Comparison of ENCODE assay signal across 8 cellular contexts in genomic region chr16:81443688-81444447, GRCh38. TPM values are rescaled to one million over a fixed set of nuclear protein-coding genes. Genes with fewer than 3 reads are reported as not detected.
DNase-seq lines count a peak whose midpoint lies in the region; ATAC-seq and TF ChIP-seq lines count a peak whose summit lies in the region.

No MANE protein-coding gene starts in this region.

- peak overlapping the region; percentile 53 for H3K27ac ChIP-seq in substantia nigra (ENCODE audit: low read depth, low read length, poor library complexity, severe bottlenecking)

- peak overlapping the region; percentile 84 for H3K4me3 Mint-ChIP-seq in T-helper 1 cell treated with Interleukin-12 subunit alpha and Interleukin-12 subunit beta and Interleukin-4 antibody, amounts not matched to agents 30 μg/mL and 1 μg/mL, for 36 hours

- no peak for DNase-seq in T-helper 1 cell
- DNase-seq in astrocyte of the cerebellum (ENCODE audit: low read depth) = no peak
- DNase-seq in left colon = peak; percentile 55 to 65
- DNase-seq in substantia nigra (lab: John Stamatoyannopoulos, UW) = peak in 12 of 49 donors; percentile 40 to 84 (median 56)
- no peak for DNase-seq in stimulated activated CD4-positive, alpha-beta T cell treated with anti-CD3 and anti-CD28 coated beads, Interleukin-15, amount 100 ng/mL, for 24 hours
- DNase-seq in GM13977 (ENCODE audit: low spot score) = no peak
- no peak for DNase-seq in activated CD4-positive, CD25-positive, alpha-beta regulatory T cell treated with anti-CD3 and anti-CD28 coated beads, Interleukin-2, amount 50 U/mL, for 72 hours

- intact Hi-C loops in left colon (cut with DNase I, micrococcal nuclease) = no loop called here

- ATAC-seq in left colon = no peak

- TF ChIP-seq CTCF in astrocyte of the cerebellum (IDR thresholded peaks at IDR 0.05; ENCODE audit: low read depth, low read length, missing control alignments) (no peak), GM13977 (IDR thresholded peaks at IDR 0.05; ENCODE audit: extremely low read depth, insufficient read depth, missing control alignments) (no peak)

- H3K27ac Mint-ChIP-seq in T-helper 1 cell treated with Interleukin-12 subunit alpha and Interleukin-12 subunit beta and Interleukin-4 antibody, amounts not matched to agents 30 μg/mL and 1 μg/mL, for 36 hours = peak overlapping the region; percentile 86

- in situ Hi-C loops in astrocyte of the cerebellum (cut with HindIII; ENCODE audit: low sequenced_read_pairs) (no loop called here), GM13977 (cut with MboI; ENCODE audit: low pct_unique_long_range_greater_than_20kb, low sequenced_read_pairs, unreplicated experiment) (no loop called here)

- peaks cover 44% of the 10 kb centered on the region for H3K27me3 Mint-ChIP-seq in T-helper 1 cell treated with Interleukin-12 subunit alpha and Interleukin-12 subunit beta and Interleukin-4 antibody, amounts not matched to agents 30 μg/mL and 1 μg/mL, for 36 hours (ENCODE audit: low read depth)

- no peaks in the 10 kb centered on the region for H3K9me3 Mint-ChIP-seq in T-helper 1 cell treated with Interleukin-12 subunit alpha and Interleukin-12 subunit beta and Interleukin-4 antibody, amounts not matched to agents 30 μg/mL and 1 μg/mL, for 36 hours

- peak overlapping the region; percentile 47 for H3K4me3 ChIP-seq in astrocyte of the cerebellum (ENCODE audit: low read depth, low read length)

- H3K36me3 Mint-ChIP-seq in T-helper 1 cell treated with Interleukin-12 subunit alpha and Interleukin-12 subunit beta and Interleukin-4 antibody, amounts not matched to agents 30 μg/mL and 1 μg/mL, for 36 hours (ENCODE audit: low read depth) = peaks cover 8% of the 10 kb centered on the region

- H3K4me1 Mint-ChIP-seq in T-helper 1 cell treated with Interleukin-12 subunit alpha and Interleukin-12 subunit beta and Interleukin-4 antibody, amounts not matched to agents 30 μg/mL and 1 μg/mL, for 36 hours (ENCODE audit: low read depth) = peaks cover 24% of the 10 kb centered on the region

RNA-seq across cellular contexts. Expression of gene CMIP, which starts 0.7 kb away (rescaled TPM):
- 10 to 100 TPM; 81.8 to 84.5 TPM for total RNA-seq in left colon

Comparison
In these comparisons a context has a peak if more than half of its experiments do, and no peak if none do; other contexts are left out.
1. DNase-seq: peak in left colon (2 of 2); none in T-helper 1 cell (0 of 5), astrocyte of the cerebellum (single experiment), stimulated activated CD4-positive, alpha-beta T cell treated with anti-CD3 and anti-CD28 coated beads, Interleukin-15, amount 100 ng/mL, for 24 hours (single experiment), GM13977 (single experiment) and activated CD4-positive, CD25-positive, alpha-beta regulatory T cell treated with anti-CD3 and anti-CD28 coated beads, Interleukin-2, amount 50 U/mL, for 72 hours (single experiment).